Comparison of ENCODE assay signal across 13 cellular contexts in genomic region chr20:15056231-15056630, GRCh38.
DNase-seq lines count a peak whose midpoint lies in the region; ATAC-seq and TF ChIP-seq lines count a peak whose summit lies in the region.
"Had no signal": no experiment of that assay in that cellular context is flagged by ENCODE, and none has a peak within 500 bp of the region (broad histone marks: within the 10 kb centered on the region; RNA-seq: fewer than 3 reads in every experiment).

No MANE protein-coding gene starts in this region.

- H3K36me3 Mint-ChIP-seq in mesothelial cell of epicardium (peaks cover 12% of the 10 kb centered on the region), nephron progenitor cell (ENCODE audit: low read depth) (peaks cover 5% of the 10 kb centered on the region), type B pancreatic cell (peaks cover 13% of the 10 kb centered on the region)

- no peak for ATAC-seq in GM19395 (IDR thresholded peaks at IDR 0.05; ENCODE audit: unreplicated experiment)
- no peak for ATAC-seq in HG03469 (IDR thresholded peaks at IDR 0.05; ENCODE audit: unreplicated experiment)

- H3K27me3 Mint-ChIP-seq in mesothelial cell of epicardium (ENCODE audit: low read depth) (no peaks in the 10 kb centered on the region), nephron progenitor cell (ENCODE audit: low read depth, poor library complexity) (no peaks in the 10 kb centered on the region), type B pancreatic cell (no peaks in the 10 kb centered on the region)
- H3K27me3 Mint-ChIP-seq: CD4-positive, alpha-beta T cell had no signal

- TF ChIP-seq CTCF in mesothelial cell of epicardium (IDR thresholded peaks at IDR 0.05; ENCODE audit: unreplicated experiment) = no peak
- no peak for TF ChIP-seq CTCF in nephron progenitor cell (IDR thresholded peaks at IDR 0.05)
- no peak for TF ChIP-seq CTCF in type B pancreatic cell (conservative IDR thresholded peaks at IDR 0.05)

- H3K9me3 Mint-ChIP-seq in mesothelial cell of epicardium (peaks cover 23% of the 10 kb centered on the region), nephron progenitor cell (peaks cover 26% of the 10 kb centered on the region), type B pancreatic cell (peaks cover 10% of the 10 kb centered on the region)

- H3K4me1 Mint-ChIP-seq in mesothelial cell of epicardium (peaks cover 26% of the 10 kb centered on the region), nephron progenitor cell (peaks cover 14% of the 10 kb centered on the region), type B pancreatic cell (ENCODE audit: unreplicated experiment) (peaks cover 17% of the 10 kb centered on the region)

- H3K4me3 Mint-ChIP-seq in mesothelial cell of epicardium (no peak overlapping the region), nephron progenitor cell (no peak overlapping the region), type B pancreatic cell (peak overlapping the region; percentile 43)
- H3K4me3 Mint-ChIP-seq: CD4-positive, alpha-beta T cell had no signal

- H3K27ac Mint-ChIP-seq in mesothelial cell of epicardium (peak overlapping the region; percentile 60), nephron progenitor cell (peak overlapping the region; percentile 55), type B pancreatic cell (no peak overlapping the region)
- H3K27ac Mint-ChIP-seq: CD4-positive, alpha-beta T cell had no signal

- DNase-seq in LHCN-M2 (ENCODE audit: low read depth) (peak; percentile 13), mesothelial cell of epicardium (ENCODE audit: low spot score in 2 of 2, unreplicated experiment in 2 of 2) (no peak), nephron progenitor cell (no peak), type B pancreatic cell (ENCODE audit: extremely low spot score, unreplicated experiment) (no peak), hypothalamus (lab: John Stamatoyannopoulos, UW) (no peak)
- DNase-seq: AML-193; Caco-2; CD4-positive, alpha-beta T cell; GDM1; GOT3; H7 had no signal
